In genomic region chr4:139658185-139658584, GRCh38 we compare ENCODE assay signal across 1 cellular context.
TF ChIP-seq lines count a peak whose summit lies in the region.

No MANE protein-coding gene starts in this region.

TF ChIP-seq in H1, 55 proteins besides CTCF, POLR2A, EP300 and RAD21 (continued from another document):
- TF ChIP-seq TAF7 (optimal IDR thresholded peaks at IDR 0.05; ENCODE audit: borderline replicate concordance, low read depth, low read length) = no peak
